1 cellular context compared by ENCODE assay signal in the genomic region with DNA sequence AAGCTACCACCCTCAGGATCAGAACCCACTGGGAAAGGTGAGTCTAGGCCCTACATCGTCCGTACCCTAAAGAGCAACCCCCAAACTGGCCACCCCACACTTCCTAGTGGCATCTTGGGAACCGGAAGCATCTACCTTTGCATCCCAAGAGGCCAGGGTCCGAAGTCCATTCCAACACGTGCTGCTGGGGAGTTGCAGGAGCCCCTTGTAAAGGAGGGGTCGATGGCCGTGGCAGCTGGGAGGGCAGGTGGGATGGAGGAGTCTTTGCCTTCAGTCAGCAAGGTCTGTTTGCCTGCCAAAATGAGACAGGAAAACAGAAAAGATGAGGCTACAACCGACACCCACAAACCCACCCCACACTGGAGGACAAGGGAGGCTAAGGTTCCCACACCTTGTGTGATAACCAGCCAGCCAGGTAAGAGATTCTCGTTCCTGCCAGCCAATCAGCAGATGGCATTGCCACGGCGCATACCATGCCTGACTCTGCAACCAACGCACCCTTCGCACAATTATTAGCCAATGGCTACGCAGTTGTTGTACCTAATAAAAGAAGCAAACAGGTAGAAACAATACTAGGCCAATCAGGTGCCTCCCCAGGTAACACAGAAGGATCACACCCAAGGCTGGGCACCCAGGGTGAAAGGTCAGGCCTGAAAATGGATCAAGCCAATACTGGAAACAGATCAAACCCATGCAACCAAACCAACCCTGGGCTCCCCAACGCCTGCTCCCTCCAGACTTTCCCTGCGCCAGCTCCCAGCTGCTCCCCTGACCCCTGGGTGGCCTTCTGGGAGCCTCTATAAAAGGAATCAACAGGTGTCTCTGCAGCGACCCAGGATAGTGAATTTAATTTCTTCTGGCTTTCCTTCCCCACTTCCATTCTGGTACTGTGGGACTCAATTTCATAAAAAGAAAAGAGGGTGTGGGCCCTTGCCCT.
TF ChIP-seq lines count a peak whose summit lies in the region.

No MANE protein-coding gene starts in this region.

TF ChIP-seq in H1, 55 proteins besides CTCF, POLR2A, EP300 and RAD21:
- TF ChIP-seq SUZ12 (IDR thresholded peaks at IDR 0.05; ENCODE audit: low read length) (no peak), BACH1 (IDR thresholded peaks at IDR 0.05; ENCODE audit: low read length) (no peak), ZNF274 (IDR thresholded peaks at IDR 0.05; ENCODE audit: borderline replicate concordance, extremely low read depth, low read length) (no peak), KDM5A (IDR thresholded peaks at IDR 0.05; ENCODE audit: low read length) (no peak), SP4 (IDR thresholded peaks at IDR 0.05; ENCODE audit: low read length) (no peak), SP1 (IDR thresholded peaks at IDR 0.05; ENCODE audit: low read depth, low read length) (no peak), TAF7 (optimal IDR thresholded peaks at IDR 0.05; ENCODE audit: borderline replicate concordance, low read depth, low read length) (no peak), NANOG (IDR thresholded peaks at IDR 0.05; ENCODE audit: insufficient read depth, low read depth, low read length, poor library complexity, severe bottlenecking) (no peak), CHD2 (IDR thresholded peaks at IDR 0.05; ENCODE audit: low read length) (no peak)
